Comparison of ENCODE assay signal across 8 cellular contexts in genomic region chr17:29590261-29590978, GRCh38. TPM values are rescaled to one million over a fixed set of nuclear protein-coding genes. Genes with fewer than 3 reads are reported as not detected.
DNase-seq lines count a peak whose midpoint lies in the region; ATAC-seq, FAIRE-seq and TF ChIP-seq lines count a peak whose summit lies in the region.

No MANE protein-coding gene starts in this region.

- peak overlapping the region; percentile 79 for H3K4me3 ChIP-seq in RWPE2 (ENCODE audit: severe bottlenecking)
- peak overlapping the region; percentile 67 for H3K4me3 ChIP-seq in naive thymus-derived CD4-positive, alpha-beta T cell (ENCODE audit: low read length)

- no peaks in the 10 kb centered on the region for H3K27me3 ChIP-seq in RWPE2 (ENCODE audit: insufficient read depth, poor library complexity, severe bottlenecking)
- H3K27me3 ChIP-seq in naive thymus-derived CD4-positive, alpha-beta T cell (ENCODE audit: control insufficient read depth in 2 of 2, insufficient read depth in 2 of 2, low read length in 2 of 2): no peaks in the 10 kb centered on the region

- H3K36me3 Mint-ChIP-seq in activated naive CD4-positive, alpha-beta T cell treated with anti-CD3 and anti-CD28 coated beads for 36 hours (ENCODE audit: low read depth): peaks cover 2% of the 10 kb centered on the region
- H3K36me3 Mint-ChIP-seq in naive thymus-derived CD4-positive, alpha-beta T cell: no peaks in the 10 kb centered on the region

- H3K27ac Mint-ChIP-seq in activated naive CD4-positive, alpha-beta T cell treated with anti-CD3 and anti-CD28 coated beads for 36 hours: peak overlapping the region; percentile 88
- peak overlapping the region; percentile 74 to 94 (median 86) for H3K27ac Mint-ChIP-seq in naive thymus-derived CD4-positive, alpha-beta T cell

- H3K27me3 Mint-ChIP-seq in activated naive CD4-positive, alpha-beta T cell treated with anti-CD3 and anti-CD28 coated beads for 36 hours (ENCODE audit: low read depth): no peaks in the 10 kb centered on the region
- H3K27me3 Mint-ChIP-seq in naive thymus-derived CD4-positive, alpha-beta T cell: no peaks in the 10 kb centered on the region

- H3K36me3 ChIP-seq in RWPE2 (ENCODE audit: low read depth): no peaks in the 10 kb centered on the region
- no peaks in the 10 kb centered on the region for H3K36me3 ChIP-seq in naive thymus-derived CD4-positive, alpha-beta T cell (ENCODE audit: control insufficient read depth in 2 of 3, insufficient read depth in 3 of 3, low read length in 3 of 3)

- intact Hi-C loops in activated naive CD4-positive, alpha-beta T cell treated with anti-CD3 and anti-CD28 coated beads for 36 hours (cut with micrococcal nuclease): loop anchor here (5.0 kb wide), 2 partner anchors 298 to 443 kb away; partner anchors contain the start of gene NUFIP2
- intact Hi-C loops in naive thymus-derived CD4-positive, alpha-beta T cell (cut with micrococcal nuclease): loop anchor here in 1 of 2 donors (2.0 to 5.0 kb wide), 2 partner anchors 218 to 298 kb away; no protein-coding TSS in a partner anchor

- ATAC-seq in RWPE2 (ENCODE audit: low read depth) (no peak), HG03025 (IDR thresholded peaks at IDR 0.05; ENCODE audit: low FRiP score, unreplicated experiment) (no peak)
- ATAC-seq in naive thymus-derived CD4-positive, alpha-beta T cell: no peak

- no peak for DNase-seq in activated naive CD4-positive, alpha-beta T cell treated with anti-CD3 and anti-CD28 coated beads for 36 hours
- DNase-seq in activated naive CD4-positive, alpha-beta T cell treated with Interleukin-2 at 50 U/mL for 16 hours: no peak
- DNase-seq in RWPE2 (ENCODE audit: low spot score): no peak
- peak; percentile 69 for DNase-seq in ecto neural progenitor cell (ENCODE audit: low spot score)
- DNase-seq in naive thymus-derived CD4-positive, alpha-beta T cell: peak in 1 of 9 donors; percentile 13
- DNase-seq in frontal cortex (ENCODE audit: low spot score in 2 of 2): no peak
- DNase-seq in SIG-M5 treated with dmso at 0.1 percent for 504 hours (lab: John Stamatoyannopoulos, UW; ENCODE audit: unreplicated experiment): no peak

- no peaks in the 10 kb centered on the region for H3K9me3 ChIP-seq in RWPE2 (ENCODE audit: severe bottlenecking)
- no peaks in the 10 kb centered on the region for H3K9me3 ChIP-seq in naive thymus-derived CD4-positive, alpha-beta T cell (ENCODE audit: control insufficient read depth in 2 of 3, low read length in 3 of 3)

- no peaks in the 10 kb centered on the region for H3K9me3 Mint-ChIP-seq in activated naive CD4-positive, alpha-beta T cell treated with anti-CD3 and anti-CD28 coated beads for 36 hours
- no peaks in the 10 kb centered on the region for H3K9me3 Mint-ChIP-seq in naive thymus-derived CD4-positive, alpha-beta T cell

- H3K27ac ChIP-seq in RWPE2 (ENCODE audit: poor library complexity, severe bottlenecking): peak overlapping the region; percentile 80
- peak overlapping the region; percentile 75 for H3K27ac ChIP-seq in naive thymus-derived CD4-positive, alpha-beta T cell (ENCODE audit: low read depth, low read length)

- POLR2A ChIA-PET in naive thymus-derived CD4-positive, alpha-beta T cell (lab: Charles Lee): interaction anchor here (0.6 to 5.0 kb wide), 6 partner anchors 9 to 415 kb away, joined by 3 to 59 read pairs (median 8); partner anchors contain the start of gene ABHD15

- no peak for FAIRE-seq in frontal cortex (lab: Jason Lieb, UNC)

- H3K4me1 ChIP-seq in RWPE2 (ENCODE audit: insufficient read depth, poor library complexity, severe bottlenecking): peaks cover 40% of the 10 kb centered on the region
- peaks cover 53 to 58% of the 10 kb centered on the region in 2 donors for H3K4me1 ChIP-seq in naive thymus-derived CD4-positive, alpha-beta T cell (ENCODE audit: control insufficient read depth in 2 of 2, insufficient read depth in 2 of 2, low read length in 2 of 2)

- no peak for TF ChIP-seq CTCF in RWPE2 (IDR thresholded peaks at IDR 0.05; ENCODE audit: poor library complexity, severe bottlenecking)

- CTCF ChIA-PET in activated naive CD4-positive, alpha-beta T cell treated with anti-CD3 and anti-CD28 coated beads for 36 hours (lab: Charles Lee): interaction anchor here (0.7 to 4.8 kb wide), 7 partner anchors 12 to 503 kb away, joined by 3 to 91 read pairs (median 14); partner anchors contain the start of gene TP53I13
- CTCF ChIA-PET in naive thymus-derived CD4-positive, alpha-beta T cell (lab: Charles Lee): interaction anchor here (1.1 to 4.5 kb wide), 5 partner anchors 10 to 340 kb away, joined by 6 to 56 read pairs (median 14); partner anchors contain the start of gene SSH2

- peaks cover 66% of the 10 kb centered on the region for H3K4me1 Mint-ChIP-seq in activated naive CD4-positive, alpha-beta T cell treated with anti-CD3 and anti-CD28 coated beads for 36 hours (ENCODE audit: low read depth)
- H3K4me1 Mint-ChIP-seq in naive thymus-derived CD4-positive, alpha-beta T cell: peaks cover 29 to 67% (median 60%) of the 10 kb centered on the region in 7 donors

- peak overlapping the region; percentile 83 for H3K4me3 Mint-ChIP-seq in activated naive CD4-positive, alpha-beta T cell treated with anti-CD3 and anti-CD28 coated beads for 36 hours
- H3K4me3 Mint-ChIP-seq in naive thymus-derived CD4-positive, alpha-beta T cell: peak overlapping the region; percentile 86 to 95 (median 91)

RNA-seq across cellular contexts. Expression of gene GIT1, which starts 1.0 kb away (rescaled TPM):
- 10 to 100 TPM; 35.5 to 37.5 TPM for total RNA-seq in activated naive CD4-positive, alpha-beta T cell treated with anti-CD3 and anti-CD28 coated beads for 36 hours
- 10 to 100 TPM; 42.5 to 76.3 (median 62.4) TPM for total RNA-seq in naive thymus-derived CD4-positive, alpha-beta T cell
- polyA plus RNA-seq in naive thymus-derived CD4-positive, alpha-beta T cell: 10 to 100 TPM in 1 of 2 donors, 1 to 10 TPM in 1; 6.8 to 20.0 TPM
- total RNA-seq in frontal cortex: 30.6 TPM

RNA-seq across cellular contexts. Expression of gene ANKRD13B, which starts 2.5 kb away (rescaled TPM):
- total RNA-seq in activated naive CD4-positive, alpha-beta T cell treated with anti-CD3 and anti-CD28 coated beads for 36 hours: 10 to 100 TPM; 14.1 to 14.6 TPM
- total RNA-seq in naive thymus-derived CD4-positive, alpha-beta T cell: 1 to 10 TPM in 3 of 5 experiments, under 1 TPM in 2; 0.70 to 9.8 (median 1.5) TPM
- polyA plus RNA-seq in naive thymus-derived CD4-positive, alpha-beta T cell: under 1 TPM in 1 of 2 donors, not detected in 1; 0.51 TPM
- total RNA-seq in frontal cortex: 19.6 TPM

RNA-seq across cellular contexts. Expression of gene TP53I13, which starts 21.9 kb away (rescaled TPM):
- total RNA-seq in activated naive CD4-positive, alpha-beta T cell treated with anti-CD3 and anti-CD28 coated beads for 36 hours: 10 to 100 TPM; 30.9 to 37.2 TPM
- total RNA-seq in naive thymus-derived CD4-positive, alpha-beta T cell: 10 to 100 TPM; 61.6 to 87.5 (median 62.8) TPM
- 10 to 100 TPM; 19.3 to 26.8 TPM for polyA plus RNA-seq in naive thymus-derived CD4-positive, alpha-beta T cell
- total RNA-seq in frontal cortex: 4.9 TPM

RNA-seq across cellular contexts. Expression of gene ABHD15, which starts 23.6 kb away (rescaled TPM):
- 1 to 10 TPM; 3.7 to 4.0 TPM for total RNA-seq in activated naive CD4-positive, alpha-beta T cell treated with anti-CD3 and anti-CD28 coated beads for 36 hours
- 10 to 100 TPM in 2 of 5 experiments, 1 to 10 TPM in 3; 8.6 to 17.6 (median 10.0) TPM for total RNA-seq in naive thymus-derived CD4-positive, alpha-beta T cell
- polyA plus RNA-seq in naive thymus-derived CD4-positive, alpha-beta T cell: 1 to 10 TPM; 3.1 to 5.3 TPM
- 0.41 TPM for total RNA-seq in frontal cortex

RNA-seq across cellular contexts. Expression of gene CORO6, which starts 32.3 kb away (rescaled TPM):
- total RNA-seq in activated naive CD4-positive, alpha-beta T cell treated with anti-CD3 and anti-CD28 coated beads for 36 hours: 10 to 100 TPM; 24.8 to 27.3 TPM
- 1 to 10 TPM; 1.4 to 3.1 (median 1.7) TPM for total RNA-seq in naive thymus-derived CD4-positive, alpha-beta T cell
- polyA plus RNA-seq in naive thymus-derived CD4-positive, alpha-beta T cell: under 1 TPM; 0.15 to 0.35 TPM
- 0.82 TPM for total RNA-seq in frontal cortex
